ENCODE assay signal across 24 cellular contexts in genomic region chr9:27817747-27818146, GRCh38.
"Had no signal": no experiment of that assay in that cellular context is flagged by ENCODE, and none has a peak within 500 bp of the region (broad histone marks: within the 10 kb centered on the region; RNA-seq: fewer than 3 reads in every experiment).

No MANE protein-coding gene starts in this region.

- ATAC-seq: activated CD4-positive, alpha-beta T cell treated with anti-CD3 and anti-CD28 coated beads for 36 hours; foreskin keratinocyte; heart left ventricle; psoas muscle; stimulated activated naive B cell treated with anti-CD40 and anti-IgM and Interleukin-4, amounts not matched to agents 10 μg/mL and 1 μg/mL and 100 μg/mL, for 72 hours had no signal

- H3K27ac ChIP-seq: esophagus muscularis mucosa, foreskin keratinocyte, heart left ventricle, parathyroid adenoma, psoas muscle, sigmoid colon, stomach, thyroid gland, upper lobe of left lung, vagina had no signal

- H3K27me3 ChIP-seq: esophagus muscularis mucosa, heart left ventricle, sigmoid colon, stomach, thyroid gland, upper lobe of left lung, vagina had no signal

- H3K4me3 ChIP-seq: esophagus muscularis mucosa, heart left ventricle, psoas muscle, sigmoid colon, smooth muscle cell, stomach, thyroid gland, upper lobe of left lung, vagina had no signal

- DNase-seq: activated CD4-positive, alpha-beta T cell treated with anti-CD3 and anti-CD28 coated beads for 36 hours; activated CD4-positive, alpha-beta T cell treated with anti-CD3 and anti-CD28 coated beads, Interleukin-2, amount 50 U/mL, for 4 hours; activated CD4-positive, CD25-positive, alpha-beta regulatory T cell; activated effector memory CD4-positive, alpha-beta T cell treated with Interleukin-2 at 50 U/mL for 16 hours; activated naive CD4-positive, alpha-beta T cell treated with Interleukin-2 at 50 U/mL for 16 hours; activated T-cell treated with anti-CD3 and anti-CD28 coated beads for 4 hours; anterior cingulate cortex; effector CD4-positive, alpha-beta T cell; foreskin keratinocyte; heart left ventricle; hypothalamus; naive B cell; nucleus accumbens; psoas muscle; sigmoid colon; stimulated activated CD4-positive, alpha-beta T cell treated with anti-CD3 and anti-CD28 coated beads, Interleukin-2, amount 100 ng/mL, for 24 hours; stimulated activated naive B cell treated with anti-CD40 and anti-IgM and Interleukin-4, amounts not matched to agents 10 μg/mL and 1 μg/mL and 100 μg/mL, for 72 hours; stomach; thyroid gland; upper lobe of left lung had no signal
